ENCODE assay signal across 10 cellular contexts in genomic region chr22:42013385-42013784, GRCh38.
ATAC-seq and TF ChIP-seq lines count a peak whose summit lies in the region.
"Had no signal": no experiment of that assay in that cellular context is flagged by ENCODE, and none has a peak within 500 bp of the region (broad histone marks: within the 10 kb centered on the region; RNA-seq: fewer than 3 reads in every experiment).

No MANE protein-coding gene starts in this region.

- no peak for ATAC-seq in GM18867 (IDR thresholded peaks at IDR 0.05; ENCODE audit: unreplicated experiment)
- ATAC-seq: A549; CD8-positive, alpha-beta T cell had no signal

- H3K4me1 ChIP-seq in HEK293 (ENCODE audit: control insufficient read depth, insufficient read depth, low read length) = no peaks in the 10 kb centered on the region
- H3K4me1 ChIP-seq: A549; BE2C; BLaER1; BLaER1 treated with 17β-estradiol and CSF1 and Interleukin-3, amounts not matched to agents 10 nM and 100 nM; Caco-2 had no signal

- no peak overlapping the region for H3K4me3 ChIP-seq in HEK293 (ENCODE audit: low read depth, low read length)
- H3K4me3 ChIP-seq: A549; BLaER1; BLaER1 treated with 17β-estradiol and CSF1 and Interleukin-3, amounts not matched to agents 10 nM and 100 nM had no signal

- no peak overlapping the region for H3K27ac ChIP-seq in HEK293 (ENCODE audit: extremely low read depth, low read depth, low read length)
- H3K27ac ChIP-seq: 22Rv1; A549; BLaER1; BLaER1 treated with 17β-estradiol and CSF1 and Interleukin-3, amounts not matched to agents 10 nM and 100 nM; C4-2B had no signal

- no peaks in the 10 kb centered on the region for H3K36me3 ChIP-seq in HEK293 (ENCODE audit: control insufficient read depth in 2 of 2, insufficient read depth in 1 of 2, low read length in 2 of 2)
- H3K36me3 ChIP-seq: BE2C; BLaER1; BLaER1 treated with 17β-estradiol and CSF1 and Interleukin-3, amounts not matched to agents 10 nM and 100 nM had no signal

- CTCF ChIA-PET in HEK293 (lab: Yijun Ruan, JAX) = interaction anchor here (0.6 to 0.9 kb wide), 2 partner anchors 11 to 77 kb away, joined by 3 to 4 read pairs; partner anchors contain the start of gene NDUFA6

- no peak for TF ChIP-seq CTCF in HEK293 (tag by site-specific recombination; IDR thresholded peaks at IDR 0.05)

- POLR2A ChIA-PET in HEK293 (lab: Yijun Ruan, JAX) = no interaction called here

- H3K9me3 ChIP-seq in HEK293 (ENCODE audit: control insufficient read depth, insufficient read depth, low read depth, low read length) = no peaks in the 10 kb centered on the region; the same call in 1 of the 2 replicates

TF ChIP-seq in HEK293, 187 proteins besides CTCF, POLR2A, EP300 and RAD21:
- TF ChIP-seq ZNF23 (tag by site-specific recombination; IDR thresholded peaks at IDR 0.05; ENCODE audit: borderline replicate concordance) (no peak), ZNF132 (tag by site-specific recombination; IDR thresholded peaks at IDR 0.05; ENCODE audit: borderline replicate concordance) (no peak), ZNF558 (tag by site-specific recombination; IDR thresholded peaks at IDR 0.05) (peak; percentile 98)
- TF ChIP-seq, protein P1, sequence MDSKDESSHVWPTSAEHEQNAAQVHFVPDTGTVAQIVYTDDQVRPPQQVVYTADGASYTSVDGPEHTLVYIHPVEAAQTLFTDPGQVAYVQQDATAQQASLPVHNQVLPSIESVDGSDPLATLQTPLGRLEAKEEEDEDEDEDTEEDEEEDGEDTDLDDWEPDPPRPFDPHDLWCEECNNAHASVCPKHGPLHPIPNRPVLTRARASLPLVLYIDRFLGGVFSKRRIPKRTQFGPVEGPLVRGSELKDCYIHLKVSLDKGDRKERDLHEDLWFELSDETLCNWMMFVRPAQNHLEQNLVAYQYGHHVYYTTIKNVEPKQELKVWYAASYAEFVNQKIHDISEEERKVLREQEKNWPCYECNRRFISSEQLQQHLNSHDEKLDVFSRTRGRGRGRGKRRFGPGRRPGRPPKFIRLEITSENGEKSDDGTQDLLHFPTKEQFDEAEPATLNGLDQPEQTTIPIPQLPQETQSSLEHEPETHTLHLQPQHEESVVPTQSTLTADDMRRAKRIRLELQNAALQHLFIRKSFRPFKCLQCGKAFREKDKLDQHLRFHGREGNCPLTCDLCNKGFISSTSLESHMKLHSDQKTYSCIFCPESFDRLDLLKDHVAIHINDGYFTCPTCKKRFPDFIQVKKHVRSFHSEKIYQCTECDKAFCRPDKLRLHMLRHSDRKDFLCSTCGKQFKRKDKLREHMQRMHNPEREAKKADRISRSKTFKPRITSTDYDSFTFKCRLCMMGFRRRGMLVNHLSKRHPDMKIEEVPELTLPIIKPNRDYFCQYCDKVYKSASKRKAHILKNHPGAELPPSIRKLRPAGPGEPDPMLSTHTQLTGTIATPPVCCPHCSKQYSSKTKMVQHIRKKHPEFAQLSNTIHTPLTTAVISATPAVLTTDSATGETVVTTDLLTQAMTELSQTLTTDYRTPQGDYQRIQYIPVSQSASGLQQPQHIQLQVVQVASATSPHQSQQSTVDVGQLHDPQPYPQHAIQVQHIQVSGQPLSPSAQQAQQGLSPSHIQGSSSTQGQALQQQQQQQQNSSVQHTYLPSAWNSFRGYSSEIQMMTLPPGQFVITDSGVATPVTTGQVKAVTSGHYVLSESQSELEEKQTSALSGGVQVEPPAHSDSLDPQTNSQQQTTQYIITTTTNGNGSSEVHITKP (tag by site-specific recombination; IDR thresholded peaks at IDR 0.05) = no peak
